In genomic region chr1:184975208-184975875, GRCh38 we compare ENCODE assay signal across 13 cellular contexts. TPM values are rescaled to one million over a fixed set of nuclear protein-coding genes. Genes with fewer than 3 reads are reported as not detected.
A peak's percentile ranks its signal among the peaks of the same experiment; 100 is the strongest.
DNase-seq lines count a peak whose midpoint lies in the region; ATAC-seq, FAIRE-seq and TF ChIP-seq lines count a peak whose summit lies in the region.
"Had no signal": no experiment of that assay in that cellular context is flagged by ENCODE, and none has a peak within 500 bp of the region (broad histone marks: within the 10 kb centered on the region; RNA-seq: fewer than 3 reads in every experiment).

No MANE protein-coding gene starts in this region.

- H4K20me1 ChIP-seq in OCI-LY3 (ENCODE audit: insufficient read depth, low read length), result no peaks in the 10 kb centered on the region

- no peaks in the 10 kb centered on the region for H3K9me3 ChIP-seq in CD8-positive, alpha-beta T cell (ENCODE audit: low read length)
- H3K9me3 ChIP-seq in OCI-LY3 (ENCODE audit: insufficient read depth, low read length), result no peaks in the 10 kb centered on the region
- H3K9me3 ChIP-seq: gastroesophageal sphincter had no signal

- no peaks in the 10 kb centered on the region for H3K9me3 Mint-ChIP-seq in CD8-positive, alpha-beta T cell
- H3K9me3 Mint-ChIP-seq in nephron progenitor cell, result peaks cover 4% of the 10 kb centered on the region

- H3K27me3 Mint-ChIP-seq in CD8-positive, alpha-beta T cell (ENCODE audit: low read depth), result peaks cover 27% of the 10 kb centered on the region
- peaks cover 70% of the 10 kb centered on the region for H3K27me3 Mint-ChIP-seq in nephron progenitor cell (ENCODE audit: low read depth, poor library complexity)

- TF ChIP-seq CTCF in CD8-positive, alpha-beta T cell (IDR thresholded peaks at IDR 0.05), result no peak
- TF ChIP-seq CTCF in OCI-LY3 (IDR thresholded peaks at IDR 0.05; ENCODE audit: low read depth, low read length), result no peak
- TF ChIP-seq CTCF in choroid plexus epithelial cell (conservative IDR thresholded peaks at IDR 0.05; ENCODE audit: low read depth, low read length), result no peak
- TF ChIP-seq CTCF in nephron progenitor cell (IDR thresholded peaks at IDR 0.05), result no peak
- TF ChIP-seq CTCF in dorsolateral prefrontal cortex (IDR thresholded peaks at IDR 0.05 in 54 of 56, conservative IDR thresholded peaks at IDR 0.05 in 2 of 56; ENCODE audit: low read depth in 1 of 56, partially characterized antibody in 56 of 56), result no peak

- POLR2A ChIA-PET in CD8-positive, alpha-beta T cell (lab: Charles Lee), result interaction anchor here (1.1 kb wide), 1 partner anchor 70 kb away, joined by 4 read pairs; the partner anchor contains the start of gene RNF2

- H3K79me2 ChIP-seq in OCI-LY3 (ENCODE audit: low read length), result peaks cover 40% of the 10 kb centered on the region

- no peak overlapping the region for H3K4me3 ChIP-seq in CD8-positive, alpha-beta T cell (ENCODE audit: low read depth, low read length)
- H3K4me3 ChIP-seq in OCI-LY3 (ENCODE audit: low read length), result peak overlapping the region; percentile 84; the same call in 1 of the 2 replicates
- no peak overlapping the region for H3K4me3 ChIP-seq in choroid plexus epithelial cell (ENCODE audit: low read depth, low read length)
- H3K4me3 ChIP-seq in dorsolateral prefrontal cortex, result no peak overlapping the region

- H3K27ac Mint-ChIP-seq in CD8-positive, alpha-beta T cell, result peak overlapping the region; percentile 53
- peak overlapping the region; percentile 47 for H3K27ac Mint-ChIP-seq in nephron progenitor cell

- no peak overlapping the region for H3K27ac ChIP-seq in CD8-positive, alpha-beta T cell (ENCODE audit: low read depth, low read length)
- H3K27ac ChIP-seq in OCI-LY3 (ENCODE audit: low read length) (peak overlapping the region; percentile 93; the same call in 1 of the 2 replicates), dorsolateral prefrontal cortex (no peak overlapping the region)

- peak overlapping the region; percentile 97; the same call in 1 of the 2 replicates for H3K9ac ChIP-seq in OCI-LY3 (ENCODE audit: low read length)

- ATAC-seq in CD8-positive, alpha-beta T cell, result no peak

- no peaks in the 10 kb centered on the region for H3K27me3 ChIP-seq in CD8-positive, alpha-beta T cell (ENCODE audit: insufficient read depth, low read length)
- H3K27me3 ChIP-seq in OCI-LY3 (ENCODE audit: low read depth, low read length), result no peaks in the 10 kb centered on the region
- peaks cover 0 to 60% (median 29%) of the 10 kb centered on the region in 45 donors for H3K27me3 ChIP-seq in dorsolateral prefrontal cortex
- H3K27me3 ChIP-seq: gastroesophageal sphincter had no signal

- H3K36me3 Mint-ChIP-seq in CD8-positive, alpha-beta T cell, result peaks cover 4% of the 10 kb centered on the region
- no peaks in the 10 kb centered on the region for H3K36me3 Mint-ChIP-seq in nephron progenitor cell (ENCODE audit: low read depth)

- intact Hi-C loops in CD8-positive, alpha-beta T cell (cut with DNase I, micrococcal nuclease), result loop anchor here (5.0 to 10.0 kb wide), 2 partner anchors 83 to 179 kb away; partner anchors contain the start of genes SWT1 (in 1 of the 2) and TRMT1L (in 1 of the 2)
- intact Hi-C loops in dorsolateral prefrontal cortex (cut with DNase I), result no loop called here

- CTCF ChIA-PET in CD8-positive, alpha-beta T cell (lab: Charles Lee), result interaction anchor here (0.6 to 10.8 kb wide), 3 partner anchors 13 to 339 kb away, joined by 3 to 200 read pairs (median 3); no protein-coding TSS in a partner anchor

- no peaks in the 10 kb centered on the region for H3K36me3 ChIP-seq in CD8-positive, alpha-beta T cell (ENCODE audit: insufficient read depth, low read length)
- peaks cover 10% of the 10 kb centered on the region for H3K36me3 ChIP-seq in OCI-LY3 (replicated peaks; ENCODE audit: low read depth, low read length)
- H3K36me3 ChIP-seq: gastroesophageal sphincter had no signal

- DNase-seq in CD8-positive, alpha-beta T cell, result no peak
- DNase-seq in choroid plexus epithelial cell (ENCODE audit: low read depth), result peak; percentile 19
- peak; percentile 6 for DNase-seq in nephron progenitor cell
- DNase-seq in hepatic stellate cell (ENCODE audit: low spot score), result no peak
- no peak for DNase-seq in dorsolateral prefrontal cortex
- no peak for DNase-seq in stimulated activated naive CD4-positive, alpha-beta T cell treated with Interleukin-2 at 50 U/mL for 16 hours (lab: John Stamatoyannopoulos, UW)
- no peak for DNase-seq in urothelium cell line (ENCODE audit: low spot score)
- DNase-seq: effector CD8-positive, alpha-beta T cell; posterior cingulate gyrus; SW 1271 had no signal

- H3K4me1 ChIP-seq in CD8-positive, alpha-beta T cell (ENCODE audit: insufficient read depth, low read length), result peaks cover 14% of the 10 kb centered on the region
- peaks cover 53% of the 10 kb centered on the region for H3K4me1 ChIP-seq in OCI-LY3 (ENCODE audit: low read length)

- no peak overlapping the region for H2AFZ ChIP-seq in OCI-LY3 (ENCODE audit: low read depth, low read length)

- FAIRE-seq in urothelium cell line (lab: Jason Lieb, UNC), result no peak

- H3K4me3 Mint-ChIP-seq in CD8-positive, alpha-beta T cell, result peak overlapping the region; percentile 84
- peak overlapping the region; percentile 59 for H3K4me3 Mint-ChIP-seq in nephron progenitor cell

- H3K4me1 Mint-ChIP-seq in CD8-positive, alpha-beta T cell (ENCODE audit: low read depth), result peaks cover 44% of the 10 kb centered on the region
- H3K4me1 Mint-ChIP-seq in nephron progenitor cell, result peaks cover 33% of the 10 kb centered on the region

- peak overlapping the region; percentile 85 for H3K4me2 ChIP-seq in OCI-LY3 (ENCODE audit: low read length)

RNA-seq across cellular contexts. Expression of gene NIBAN1, which starts 1.0 kb away (rescaled TPM):
- 10 to 100 TPM; 10.3 to 13.5 TPM for total RNA-seq in CD8-positive, alpha-beta T cell
- 10 to 100 TPM in 6 of 120 experiments, 1 to 10 TPM in 114; 1.3 to 15.2 (median 3.3) TPM for total RNA-seq in dorsolateral prefrontal cortex
- total RNA-seq: OCI-LY7 had no signal

Comparison
In these comparisons a context has a peak if more than half of its experiments do, and no peak if none do; other contexts are left out.
1. DNase-seq: peak in choroid plexus epithelial cell (single experiment) and nephron progenitor cell (single experiment); none in CD8-positive, alpha-beta T cell (0 of 7), hepatic stellate cell (single experiment), dorsolateral prefrontal cortex (0 of 10), stimulated activated naive CD4-positive, alpha-beta T cell treated with Interleukin-2 at 50 U/mL for 16 hours (single experiment) and urothelium cell line (single experiment).
2. intact Hi-C loops: an anchor here in CD8-positive, alpha-beta T cell (5.0 to 10.0 kb wide); none called in dorsolateral prefrontal cortex.